In the genomic region with DNA sequence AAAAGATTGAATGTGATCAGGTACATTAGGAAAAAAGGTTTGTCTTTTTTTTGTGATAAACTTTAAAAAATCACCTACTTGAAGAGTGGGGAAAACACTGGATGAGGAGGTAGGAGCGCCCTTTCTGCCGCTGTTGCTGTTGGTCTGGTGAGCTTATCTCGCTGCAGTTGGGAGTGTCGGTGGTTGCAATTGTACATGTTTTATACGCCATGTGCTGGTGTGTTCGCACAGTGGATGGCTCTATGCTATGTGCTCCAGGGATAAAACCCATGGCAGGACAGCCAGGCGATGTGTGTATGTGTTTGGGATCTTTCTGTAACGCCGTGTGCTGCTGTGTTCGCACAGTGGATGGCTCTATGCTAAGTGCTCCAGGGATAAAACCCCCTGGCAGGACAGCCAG, we compare ENCODE assay signal across 13 cellular contexts. TPM values are rescaled to one million over a fixed set of nuclear protein-coding genes. Genes with fewer than 3 reads are reported as not detected.
DNase-seq lines count a peak whose midpoint lies in the region; ATAC-seq and TF ChIP-seq lines count a peak whose summit lies in the region.
"Had no signal": no experiment of that assay in that cellular context is flagged by ENCODE, and none has a peak within 500 bp of the region (broad histone marks: within the 10 kb centered on the region; RNA-seq: fewer than 3 reads in every experiment).

No MANE protein-coding gene starts in this region.

- H3F3A ChIP-seq in smooth muscle cell (ENCODE audit: low read depth), result no peaks in the 10 kb centered on the region

- peaks cover 26% of the 10 kb centered on the region for H4K20me1 ChIP-seq in smooth muscle cell (ENCODE audit: low read depth)

- intact Hi-C loops in right lobe of liver (cut with DNase I), result no loop called here

- peaks cover 66% of the 10 kb centered on the region for H3K79me2 ChIP-seq in smooth muscle cell (ENCODE audit: low read depth)

- TF ChIP-seq CTCF in coronary artery (IDR thresholded peaks at IDR 0.05) (no peak), right lobe of liver (IDR thresholded peaks at IDR 0.05) (no peak), smooth muscle cell (IDR thresholded peaks at IDR 0.05; ENCODE audit: borderline replicate concordance, insufficient read depth, poor library complexity, severe bottlenecking) (no peak)

- WGBS in right lobe of liver (ENCODE audit: insufficient coverage, low coverage, low lambda C conversion rate, missing lambda C conversion rate), result 28% methylated on average over 5 of the region's 10 CpGs
- WGBS in smooth muscle cell (ENCODE audit: low lambda C conversion rate), result 41% methylated on average over 10 of the region's 10 CpGs

- H3K27me3 ChIP-seq in H7 (ENCODE audit: control insufficient read depth, insufficient read depth, low read length) (peaks cover 33% of the 10 kb centered on the region; the same call in 1 of the 2 replicates), right lobe of liver (no peaks in the 10 kb centered on the region), smooth muscle cell (ENCODE audit: low read depth) (peaks cover 9% of the 10 kb centered on the region)
- H3K27me3 ChIP-seq: adrenal gland had no signal

- peak overlapping the region; percentile 87 for H3K27ac ChIP-seq in coronary artery
- peak overlapping the region; percentile 43 to 98 (median 96) for H3K27ac ChIP-seq in right lobe of liver
- H3K27ac ChIP-seq in smooth muscle cell (ENCODE audit: low read depth), result peak overlapping the region; percentile 82

- H3K9me3 ChIP-seq in right lobe of liver (no peaks in the 10 kb centered on the region), smooth muscle cell (replicated peaks; ENCODE audit: low read depth) (no peaks in the 10 kb centered on the region)
- H3K9me3 ChIP-seq: adrenal gland had no signal

- no peak overlapping the region for H2AFZ ChIP-seq in smooth muscle cell (ENCODE audit: low read depth)

- no peak for TF ChIP-seq POLR2A in right lobe of liver (IDR thresholded peaks at IDR 0.05)

- ATAC-seq in right lobe of liver, result peak; percentile 18 to 29 (median 22)
- ATAC-seq in GM21515 (IDR thresholded peaks at IDR 0.05; ENCODE audit: unreplicated experiment), result no peak

- peak overlapping the region; percentile 97 for H3K4me2 ChIP-seq in smooth muscle cell

- H3K4me3 ChIP-seq in H7 (ENCODE audit: insufficient read depth, low read depth, low read length), result peak overlapping the region; percentile 69; the same call in 1 of the 2 replicates
- peak overlapping the region; percentile 76 for H3K4me3 ChIP-seq in coronary artery
- peak overlapping the region; percentile 58 to 80 (median 78) for H3K4me3 ChIP-seq in right lobe of liver
- peak overlapping the region; percentile 85 for H3K4me3 ChIP-seq in smooth muscle cell

- DNase-seq in H7 (no peak), coronary artery (ENCODE audit: low spot score) (no peak), right lobe of liver (no peak), smooth muscle cell (lab: John Stamatoyannopoulos, UW; ENCODE audit: unreplicated experiment) (no peak), NCI-H2029 (lab: John Stamatoyannopoulos, UW) (no peak), hepatic stellate cell (ENCODE audit: low spot score) (no peak)
- no peak for DNase-seq in activated CD4-positive, CD25-positive, alpha-beta regulatory T cell (lab: John Stamatoyannopoulos, UW)
- DNase-seq: DND-41; effector memory CD4-positive, alpha-beta T cell; hippocampal formation; NK-92 treated with Interleukin-12 subunit alpha and Interleukin-12 subunit beta, amount 100 ng/mL, for 24 hours had no signal

- no peaks in the 10 kb centered on the region for H3K36me3 ChIP-seq in H7 (replicated peaks; ENCODE audit: control insufficient read depth, insufficient read depth, low read length)
- no peaks in the 10 kb centered on the region for H3K36me3 ChIP-seq in right lobe of liver
- H3K36me3 ChIP-seq in smooth muscle cell (ENCODE audit: low read depth), result no peaks in the 10 kb centered on the region
- H3K36me3 ChIP-seq: adrenal gland had no signal

- peak overlapping the region; percentile 91 for H3K9ac ChIP-seq in smooth muscle cell (ENCODE audit: low read depth)

- H3K4me1 ChIP-seq in right lobe of liver (peaks cover 0 to 28% (median 7%) of the 10 kb centered on the region in 4 donors), smooth muscle cell (ENCODE audit: low read depth) (no peaks in the 10 kb centered on the region)

RNA-seq across cellular contexts. Expression of gene SLC22A3, which starts 1.7 kb away (rescaled TPM):
- total RNA-seq in H7 (2014; rRNA removed; shearing (Covaris generic)), result 17.3 and 23.9 TPM in 2 replicates
- total RNA-seq in right lobe of liver (10 to 100 TPM; 16.3 to 49.3 (median 32.0) TPM), smooth muscle cell (68.7 and 69.5 TPM in 2 replicates)
- polyA plus RNA-seq in smooth muscle cell, result 39.8 and 59.5 TPM in 2 replicates
